Comparison of ENCODE assay signal across 8 cellular contexts in genomic region chr12:46365951-46366379, GRCh38. TPM values are rescaled to one million over a fixed set of nuclear protein-coding genes. Genes with fewer than 3 reads are reported as not detected.
DNase-seq lines count a peak whose midpoint lies in the region; ATAC-seq and TF ChIP-seq lines count a peak whose summit lies in the region.
"Had no signal": no experiment of that assay in that cellular context is flagged by ENCODE, and none has a peak within 500 bp of the region (broad histone marks: within the 10 kb centered on the region; RNA-seq: fewer than 3 reads in every experiment).

No MANE protein-coding gene starts in this region.

- H3K36me3 ChIP-seq in DND-41 (ENCODE audit: insufficient read depth, low read length) (peaks cover 100% of the 10 kb centered on the region), SK-N-MC (ENCODE audit: insufficient read depth, low read length) (peaks cover 100% of the 10 kb centered on the region), esophagus muscularis mucosa (peaks cover 81 to 100% (median 92%) of the 10 kb centered on the region in 4 donors), sigmoid colon (peaks cover 39 to 100% (median 91%) of the 10 kb centered on the region in 4 donors)

- peaks cover 67% of the 10 kb centered on the region for H3K79me2 ChIP-seq in DND-41 (ENCODE audit: insufficient read depth, low read length)

- H3K27me3 ChIP-seq in DND-41 (ENCODE audit: insufficient read depth, low read length, poor library complexity) (no peaks in the 10 kb centered on the region), esophagus muscularis mucosa (no peaks in the 10 kb centered on the region), sigmoid colon (no peaks in the 10 kb centered on the region)

- intact Hi-C loops in esophagus muscularis mucosa (cut with DNase I), result loop anchor here (5.0 to 10.0 kb wide), 2 partner anchors 159 to 241 kb away; no protein-coding TSS in a partner anchor
- intact Hi-C loops in sigmoid colon (cut with DNase I), result no loop called here

- DNase-seq in DND-41 (no peak), SK-N-MC (ENCODE audit: low read depth, low spot score) (no peak), esophagus muscularis mucosa (ENCODE audit: extremely low spot score) (no peak), sigmoid colon (no peak), NCI-H1105 treated with DMSO at 0.1 percent for 48 hours (lab: John Stamatoyannopoulos, UW) (no peak), DMS79 (lab: John Stamatoyannopoulos, UW) (no peak), RWPE1 (ENCODE audit: low spot score) (no peak)
- DNase-seq: NCI-H1105 had no signal

- TF ChIP-seq POLR2A in esophagus muscularis mucosa (IDR thresholded peaks at IDR 0.05; ENCODE audit: low read depth) (no peak), sigmoid colon (IDR thresholded peaks at IDR 0.05) (no peak)

- H4K20me1 ChIP-seq in DND-41 (ENCODE audit: insufficient read depth, low read length), result peaks cover 98% of the 10 kb centered on the region

- H2AFZ ChIP-seq in DND-41 (ENCODE audit: low read depth, low read length), result no peak overlapping the region

- POLR2A ChIA-PET in RWPE1 (lab: Yijun Ruan, JAX; ENCODE audit: low non-redundant PET), result no interaction called here

- no peaks in the 10 kb centered on the region for H3K9me3 ChIP-seq in DND-41 (ENCODE audit: insufficient read depth, low read length, severe bottlenecking)
- H3K9me3 ChIP-seq in SK-N-MC (ENCODE audit: low read depth, low read length), result no peaks in the 10 kb centered on the region
- H3K9me3 ChIP-seq in esophagus muscularis mucosa, result no peaks in the 10 kb centered on the region
- H3K9me3 ChIP-seq in sigmoid colon, result no peaks in the 10 kb centered on the region

- TF ChIP-seq CTCF in DND-41 (IDR thresholded peaks at IDR 0.05; ENCODE audit: borderline replicate concordance, extremely low read depth, low read length, poor library complexity, severe bottlenecking) (no peak), esophagus muscularis mucosa (IDR thresholded peaks at IDR 0.05) (no peak), sigmoid colon (IDR thresholded peaks at IDR 0.05) (no peak), RWPE1 (conservative IDR thresholded peaks at IDR 0.05; ENCODE audit: low read depth) (no peak)

- H3K4me2 ChIP-seq in DND-41 (ENCODE audit: insufficient read depth, low read length), result peak overlapping the region; percentile 86; the same call in 1 of the 2 replicates

- H3K27ac ChIP-seq in DND-41 (ENCODE audit: low read length) (no peak overlapping the region), SK-N-MC (peak overlapping the region; percentile 29), esophagus muscularis mucosa (replicated peaks in 1 of 4) (peak overlapping the region in 2 of 4 donors; percentile 36 to 95), sigmoid colon (peak overlapping the region; percentile 4 to 99 (median 28)), RWPE1 (no peak overlapping the region)

- WGBS in esophagus muscularis mucosa, result 29% methylated on average over 2 of the region's 2 CpGs
- WGBS in sigmoid colon, 2 donors, result 11 to 57% methylated on average over 2 of the region's 2 CpGs

- H3K4me1 ChIP-seq in DND-41 (ENCODE audit: insufficient read depth, low read length), result peaks cover 55% of the 10 kb centered on the region
- H3K4me1 ChIP-seq in esophagus muscularis mucosa, result peaks cover 64 to 97% (median 95%) of the 10 kb centered on the region in 4 donors
- peaks cover 0 to 95% (median 81%) of the 10 kb centered on the region in 4 donors for H3K4me1 ChIP-seq in sigmoid colon

- H3K4me3 ChIP-seq in DND-41 (ENCODE audit: low read depth in 1 of 2, low read length in 2 of 2), result no peak overlapping the region; a peak in 1 of 4 replicates
- no peak overlapping the region; the same call in 1 of the 2 replicates for H3K4me3 ChIP-seq in SK-N-MC
- peak overlapping the region; percentile 2 to 89 (median 58) for H3K4me3 ChIP-seq in esophagus muscularis mucosa
- peak overlapping the region in 2 of 4 donors; percentile 64 to 98 for H3K4me3 ChIP-seq in sigmoid colon

- CTCF ChIA-PET in RWPE1 (lab: Yijun Ruan, JAX), result no interaction called here

- ATAC-seq in DND-41 (ENCODE audit: insufficient read depth, low read depth), result no peak

- TF ChIP-seq EP300 in esophagus muscularis mucosa (IDR thresholded peaks at IDR 0.05) (no peak), sigmoid colon (IDR thresholded peaks at IDR 0.05) (no peak)

- H3K9ac ChIP-seq in DND-41 (ENCODE audit: low read depth, low read length), result no peak overlapping the region
- H3K9ac ChIP-seq in SK-N-MC (ENCODE audit: insufficient read length), result no peak overlapping the region

RNA-seq across cellular contexts. Expression of gene SLC38A2, which starts 6.6 kb away (rescaled TPM):
- 100 to 1,000 TPM; 177 to 241 (median 225) TPM for total RNA-seq in esophagus muscularis mucosa
- total RNA-seq in sigmoid colon, result 100 to 1,000 TPM; 234 to 299 (median 263) TPM
- polyA plus RNA-seq in sigmoid colon, result 10 to 100 TPM; 17.6 to 69.4 (median 19.2) TPM

Comparison
In these comparisons a context has a peak if more than half of its experiments do, and no peak if none do; other contexts are left out.
1. H3K27ac ChIP-seq: peak in SK-N-MC (single experiment) and sigmoid colon (4 of 4); none in DND-41 (single experiment) and RWPE1 (single experiment).
2. H3K4me3 ChIP-seq: peak in esophagus muscularis mucosa (4 of 4); none in DND-41 (0 of 2) and SK-N-MC (single experiment).